15 cellular contexts compared by ENCODE assay signal in genomic region chr19:35783469-35784400, GRCh38.
DNase-seq lines count a peak whose midpoint lies in the region.
"Had no signal": no experiment of that assay in that cellular context is flagged by ENCODE, and none has a peak within 500 bp of the region (broad histone marks: within the 10 kb centered on the region; RNA-seq: fewer than 3 reads in every experiment).

No MANE protein-coding gene starts in this region.

- no peaks in the 10 kb centered on the region for H3K27me3 ChIP-seq in HUES6 (ENCODE audit: control insufficient read depth, insufficient read depth, low read length)
- H3K27me3 ChIP-seq: BLaER1 treated with 17β-estradiol and CSF1 and Interleukin-3, amounts not matched to agents 10 nM and 100 nM; testis had no signal

- H3K36me3 ChIP-seq in HUES6 (ENCODE audit: control insufficient read depth, insufficient read depth, low read length) = no peaks in the 10 kb centered on the region

- peaks cover 9% of the 10 kb centered on the region; the same call in 1 of the 2 replicates for H3K4me1 ChIP-seq in HUES6 (ENCODE audit: control insufficient read depth, insufficient read depth, low read length)
- H3K4me1 ChIP-seq: lower lobe of right lung, testis had no signal

- H3K9ac ChIP-seq in HUES6 (ENCODE audit: low read length) = no peak overlapping the region
- H3K9ac ChIP-seq: GM23248 had no signal

- no peaks in the 10 kb centered on the region for H3K9me3 ChIP-seq in HUES6 (ENCODE audit: control insufficient read depth, insufficient read depth, low read depth, low read length)
- H3K9me3 ChIP-seq: BLaER1 treated with 17β-estradiol and CSF1 and Interleukin-3, amounts not matched to agents 10 nM and 100 nM; lower lobe of right lung; testis had no signal

- H3K27ac ChIP-seq in HUES6 (ENCODE audit: low read depth, low read length) = no peak overlapping the region
- H3K27ac ChIP-seq: GM23248, HL-60, lower lobe of right lung, SK-N-MC, skin epidermis, testis had no signal

- peak overlapping the region; percentile 71 for H3K4me3 ChIP-seq in HUES6 (ENCODE audit: low read depth, low read length)
- H3K4me3 ChIP-seq: BLaER1 treated with 17β-estradiol and CSF1 and Interleukin-3, amounts not matched to agents 10 nM and 100 nM; GM23248; lower lobe of right lung; SK-N-MC; skin epidermis; testis had no signal

- peak; percentile 59 for DNase-seq in iPS-NIHi7 (ENCODE audit: extremely low spot score)
- no peak for DNase-seq in activated CD4-positive, CD25-positive, alpha-beta regulatory T cell (lab: John Stamatoyannopoulos, UW)
- no peak for DNase-seq in amygdala (lab: John Stamatoyannopoulos, UW)
- DNase-seq: activated naive CD8-positive, alpha-beta T cell treated with anti-CD3 and anti-CD28 coated beads, Interleukin-2, amount 10 ng/mL, durations not matched to agents 7 days and 5 days; EL; glutamatergic neuron; GM23248; lower lobe of right lung; nucleus accumbens; testis had no signal
